Comparison of ENCODE assay signal across 21 cellular contexts in genomic region chr7:85897967-85898366, GRCh38.
DNase-seq lines count a peak whose midpoint lies in the region; ATAC-seq and TF ChIP-seq lines count a peak whose summit lies in the region.
"Had no signal": no experiment of that assay in that cellular context is flagged by ENCODE, and none has a peak within 500 bp of the region (broad histone marks: within the 10 kb centered on the region; RNA-seq: fewer than 3 reads in every experiment).

No MANE protein-coding gene starts in this region.

- no peak overlapping the region for H2BK5ac ChIP-seq in trophoblast cell (ENCODE audit: low read depth, low read length, poor library complexity)

- no peak overlapping the region for H3K18ac ChIP-seq in trophoblast cell (ENCODE audit: low read length)

- ATAC-seq in GM18858 (IDR thresholded peaks at IDR 0.05; ENCODE audit: unreplicated experiment): no peak
- ATAC-seq in HG02885 (IDR thresholded peaks at IDR 0.05; ENCODE audit: poor library complexity, unreplicated experiment): no peak
- ATAC-seq: CD8-positive, alpha-beta T cell had no signal

- H3K4me1 ChIP-seq in neural progenitor cell (no peaks in the 10 kb centered on the region), trophoblast cell (ENCODE audit: control insufficient read depth in 1 of 2, insufficient read depth in 2 of 2, low read length in 2 of 2) (no peaks in the 10 kb centered on the region)
- H3K4me1 ChIP-seq: BLaER1, Caco-2 had no signal

- H2AK5ac ChIP-seq in trophoblast cell (ENCODE audit: low read length): no peak overlapping the region

- H2BK12ac ChIP-seq in trophoblast cell (ENCODE audit: low read length): no peak overlapping the region

- no peaks in the 10 kb centered on the region for H3F3A ChIP-seq in neural progenitor cell (ENCODE audit: low read depth)

- H3K79me1 ChIP-seq in trophoblast cell (ENCODE audit: low read length): no peaks in the 10 kb centered on the region

- H3K9ac ChIP-seq in neural progenitor cell: no peak overlapping the region
- H3K9ac ChIP-seq in trophoblast cell (ENCODE audit: low read length): no peak overlapping the region
- H3K9ac ChIP-seq: BLaER1 had no signal

- H2AFZ ChIP-seq in neural progenitor cell (replicated peaks) (no peak overlapping the region), trophoblast cell (ENCODE audit: insufficient read depth, low read length, poor library complexity) (no peak overlapping the region)

- H3K4ac ChIP-seq in trophoblast cell (ENCODE audit: low read depth, low read length): no peak overlapping the region

- no peak overlapping the region for H3K4me3 ChIP-seq in H7 (ENCODE audit: insufficient read depth, low read depth, low read length)
- H3K4me3 ChIP-seq in neural progenitor cell: no peak overlapping the region
- H3K4me3 ChIP-seq in trophoblast cell (ENCODE audit: low read depth, low read length): no peak overlapping the region
- H3K4me3 ChIP-seq: BLaER1 had no signal

- CTCF ChIA-PET in RWPE1 (lab: Yijun Ruan, JAX): no interaction called here

- no peak overlapping the region for H2BK120ac ChIP-seq in trophoblast cell (ENCODE audit: insufficient read depth, low read length, poor library complexity)

- H3K14ac ChIP-seq in trophoblast cell (ENCODE audit: low read length): no peak overlapping the region

- H3K9me3 ChIP-seq in neural progenitor cell (ENCODE audit: low read depth): no peaks in the 10 kb centered on the region
- no peaks in the 10 kb centered on the region for H3K9me3 ChIP-seq in trophoblast cell (ENCODE audit: insufficient read depth, low read depth, low read length)
- H3K9me3 ChIP-seq: BLaER1, Caco-2 had no signal

- POLR2A ChIA-PET in RWPE1 (lab: Yijun Ruan, JAX; ENCODE audit: low non-redundant PET): no interaction called here

- H3K79me2 ChIP-seq in neural progenitor cell (ENCODE audit: low read depth): no peaks in the 10 kb centered on the region
- no peaks in the 10 kb centered on the region for H3K79me2 ChIP-seq in trophoblast cell (ENCODE audit: control insufficient read depth, insufficient read depth, low read length, poor library complexity)

- H3K4me2 ChIP-seq in neural progenitor cell (no peak overlapping the region), trophoblast cell (ENCODE audit: low read length) (no peak overlapping the region)
- H3K4me2 ChIP-seq: BLaER1 had no signal

- no peaks in the 10 kb centered on the region for H3K36me3 ChIP-seq in H7 (replicated peaks; ENCODE audit: control insufficient read depth, insufficient read depth, low read length)
- no peaks in the 10 kb centered on the region for H3K36me3 ChIP-seq in neural progenitor cell
- H3K36me3 ChIP-seq in trophoblast cell (ENCODE audit: control insufficient read depth in 1 of 2, insufficient read depth in 2 of 2, low read length in 2 of 2): no peaks in the 10 kb centered on the region
- H3K36me3 ChIP-seq: BLaER1 had no signal

- WGBS in trophoblast cell (ENCODE audit: extremely low coverage, insufficient coverage, insufficient read length): no CpG with 5 or more reads among the region's 1 CpG

- H3K9me3 Mint-ChIP-seq in neural progenitor cell: no peaks in the 10 kb centered on the region

- H4K8ac ChIP-seq in trophoblast cell (ENCODE audit: low read depth, low read length): no peak overlapping the region

- H3K4me1 Mint-ChIP-seq in neural progenitor cell: no peaks in the 10 kb centered on the region
- H3K4me1 Mint-ChIP-seq: B cell; CD4-positive, CD25-positive, alpha-beta regulatory T cell had no signal

- no peaks in the 10 kb centered on the region for H3K27me3 Mint-ChIP-seq in neural progenitor cell (ENCODE audit: insufficient read depth, low read depth)
- H3K27me3 Mint-ChIP-seq: B cell; CD4-positive, CD25-positive, alpha-beta regulatory T cell had no signal

- H4K91ac ChIP-seq in trophoblast cell (ENCODE audit: low read depth, low read length): no peak overlapping the region

- H3K23ac ChIP-seq in trophoblast cell (ENCODE audit: low read length): no peak overlapping the region

- TF ChIP-seq CTCF in neural progenitor cell (IDR thresholded peaks at IDR 0.05): no peak
- no peak for TF ChIP-seq CTCF in RWPE1 (conservative IDR thresholded peaks at IDR 0.05; ENCODE audit: low read depth)

- H3K36me3 Mint-ChIP-seq in neural progenitor cell: no peaks in the 10 kb centered on the region
- H3K36me3 Mint-ChIP-seq: CD4-positive, CD25-positive, alpha-beta regulatory T cell; CD8-positive, alpha-beta T cell had no signal

- H3K27me3 ChIP-seq in H7 (ENCODE audit: control insufficient read depth, insufficient read depth, low read length) (no peaks in the 10 kb centered on the region), neural progenitor cell (no peaks in the 10 kb centered on the region), trophoblast cell (ENCODE audit: insufficient read depth, low read length) (no peaks in the 10 kb centered on the region)
- H3K27me3 ChIP-seq: BLaER1 had no signal

- DNase-seq in H7 (peak; percentile 1), SK-N-DZ (ENCODE audit: low spot score) (peak; percentile 56), neural progenitor cell (ENCODE audit: low spot score) (peak; percentile 9), trophoblast cell (peak; percentile 42 to 75), RWPE1 (ENCODE audit: low spot score) (no peak), activated gamma-delta T cell treated with Interleukin-2 at 50 U/mL for 16 hours (no peak)
- DNase-seq: Caco-2; CD4-positive, CD25-positive, alpha-beta regulatory T cell; CD8-positive, alpha-beta T cell; DMS153; DMS79; EL; GF-D8; GOT3; HCEC 1CT had no signal

- H4K20me1 ChIP-seq in neural progenitor cell (ENCODE audit: low read depth): no peaks in the 10 kb centered on the region
- H4K20me1 ChIP-seq: BLaER1 had no signal

- H3K27ac ChIP-seq in neural progenitor cell (no peak overlapping the region), trophoblast cell (ENCODE audit: low read depth, low read length) (no peak overlapping the region), RWPE1 (no peak overlapping the region)
- H3K27ac ChIP-seq: 22Rv1, BLaER1, C4-2B had no signal

- no peak overlapping the region for H4K12ac ChIP-seq in trophoblast cell (ENCODE audit: low read depth, low read length)

- no peak overlapping the region for H3K4me3 Mint-ChIP-seq in neural progenitor cell
- H3K4me3 Mint-ChIP-seq: B cell; CD4-positive, CD25-positive, alpha-beta regulatory T cell; CD8-positive, alpha-beta T cell had no signal

- H3K27ac Mint-ChIP-seq in neural progenitor cell: no peak overlapping the region
- H3K27ac Mint-ChIP-seq: B cell; CD4-positive, CD25-positive, alpha-beta regulatory T cell; CD8-positive, alpha-beta T cell had no signal

Comparison
In these comparisons a context has a peak if more than half of its experiments do, and no peak if none do; other contexts are left out.
1. DNase-seq: peak in H7 (single experiment), SK-N-DZ (single experiment), neural progenitor cell (single experiment) and trophoblast cell (2 of 2); none in RWPE1 (single experiment) and activated gamma-delta T cell treated with Interleukin-2 at 50 U/mL for 16 hours (single experiment).